In genomic region chr19:55005684-55006488, GRCh38 we compare ENCODE assay signal across 9 cellular contexts. TPM values are rescaled to one million over a fixed set of nuclear protein-coding genes. Genes with fewer than 3 reads are reported as not detected.
DNase-seq lines count a peak whose midpoint lies in the region; ATAC-seq and TF ChIP-seq lines count a peak whose summit lies in the region.
"Had no signal": no experiment of that assay in that cellular context is flagged by ENCODE, and none has a peak within 500 bp of the region (broad histone marks: within the 10 kb centered on the region; RNA-seq: fewer than 3 reads in every experiment).

No MANE protein-coding gene starts in this region.

- H3K36me3 ChIP-seq in Peyer's patch (no peaks in the 10 kb centered on the region), sigmoid colon (no peaks in the 10 kb centered on the region)

- intact Hi-C loops in Right ventricle myocardium superior (cut with DNase I) (no loop called here), sigmoid colon (cut with DNase I) (no loop called here), posterior vena cava (cut with DNase I) (no loop called here)

- H3K9me3 ChIP-seq in Peyer's patch (no peaks in the 10 kb centered on the region), sigmoid colon (no peaks in the 10 kb centered on the region)

- H3K4me3 ChIP-seq in GM12864 (ENCODE audit: low read depth, low read length) (no peak overlapping the region), Peyer's patch (peak overlapping the region; percentile 20 to 49 (median 26)), sigmoid colon (peak overlapping the region in 3 of 4 donors; percentile 26 to 40 (median 33))

- H3K27me3 ChIP-seq in Peyer's patch, result no peaks in the 10 kb centered on the region
- H3K27me3 ChIP-seq in sigmoid colon, result peaks cover 0 to 7% (median 0%) of the 10 kb centered on the region in 3 donors

- H3K27ac ChIP-seq in Peyer's patch (peak overlapping the region in 2 of 4 donors; percentile 13 to 55), sigmoid colon (no peak overlapping the region)
- H3K27ac ChIP-seq: VCaP had no signal

- H3K4me1 ChIP-seq in Peyer's patch (no peaks in the 10 kb centered on the region), sigmoid colon (no peaks in the 10 kb centered on the region)

- DNase-seq in GM12864 (ENCODE audit: low read depth), result peak; percentile 49
- peak in 2 of 3 donors; percentile 40 to 55 for DNase-seq in Peyer's patch
- peak; percentile 46 to 55 for DNase-seq in activated T-cell treated with anti-CD3 and anti-CD28 coated beads, Interleukin-2, amount 50 U/mL, for 48 hours
- no peak for DNase-seq in Right ventricle myocardium superior
- DNase-seq in sigmoid colon, result no peak
- DNase-seq in posterior vena cava (ENCODE audit: low spot score), result no peak

- no peak for TF ChIP-seq EP300 in sigmoid colon (IDR thresholded peaks at IDR 0.05)

- WGBS in sigmoid colon, 2 donors, result 68 to 79% methylated on average over 10 of the region's 10 CpGs

- ATAC-seq in HG03520 (IDR thresholded peaks at IDR 0.05; ENCODE audit: unreplicated experiment), result peak; percentile 63
- peak; percentile 56 for ATAC-seq in Right ventricle myocardium superior (ENCODE audit: poor library complexity)
- ATAC-seq in HG02759 (IDR thresholded peaks at IDR 0.05; ENCODE audit: unreplicated experiment), result no peak

- no peak for TF ChIP-seq POLR2A in Peyer's patch (IDR thresholded peaks at IDR 0.05)
- no peak for TF ChIP-seq POLR2A in sigmoid colon (IDR thresholded peaks at IDR 0.05)

- no peak for TF ChIP-seq CTCF in GM12864 (IDR thresholded peaks at IDR 0.05; ENCODE audit: low read depth, low read length, missing control alignments)
- TF ChIP-seq CTCF in Peyer's patch (IDR thresholded peaks at IDR 0.05), result no peak
- no peak for TF ChIP-seq CTCF in sigmoid colon (IDR thresholded peaks at IDR 0.05)

RNA-seq across cellular contexts. Expression of gene GP6, which starts 32.2 kb away (rescaled TPM):
- total RNA-seq in Peyer's patch, result under 1 TPM in 1 of 4 donors, not detected in 3; 0.57 TPM
- total RNA-seq in Right ventricle myocardium superior, result 0.48 TPM
- total RNA-seq in sigmoid colon, result 1 to 10 TPM in 1 of 4 donors, under 1 TPM in 2, not detected in 1; 0.16 to 1.2 (median 0.83) TPM
- polyA plus RNA-seq in sigmoid colon, result under 1 TPM in 1 of 3 donors, not detected in 2; 0.28 TPM
- under 1 TPM in 1 of 2 donors, not detected in 1; 0.19 TPM for total RNA-seq in posterior vena cava

RNA-seq across cellular contexts. Expression of gene NLRP2, which starts 39.7 kb away (rescaled TPM):
- total RNA-seq in Peyer's patch, result 10 to 100 TPM in 2 of 4 donors, 1 to 10 TPM in 2; 9.2 to 24.9 (median 11.6) TPM
- total RNA-seq in Right ventricle myocardium superior, result 0.78 TPM
- total RNA-seq in sigmoid colon, result 1 to 10 TPM in 1 of 4 donors, under 1 TPM in 2, not detected in 1; 0.36 to 1.8 (median 0.55) TPM
- 1 to 10 TPM; 3.9 to 9.7 (median 5.4) TPM for polyA plus RNA-seq in sigmoid colon
- total RNA-seq in posterior vena cava, result 1 to 10 TPM in 1 of 2 donors, under 1 TPM in 1; 0.29 to 3.0 TPM

RNA-seq across cellular contexts. Expression of gene RDH13, which starts 57.1 kb away (rescaled TPM):
- total RNA-seq in Peyer's patch (10 to 100 TPM; 21.5 to 84.2 (median 49.0) TPM), Right ventricle myocardium superior (45.6 TPM), sigmoid colon (10 to 100 TPM in 2 of 4 donors, 1 to 10 TPM in 2; 6.9 to 12.1 (median 9.9) TPM), posterior vena cava (1 to 10 TPM; 7.8 to 8.1 TPM)
- polyA plus RNA-seq in sigmoid colon, result 10 to 100 TPM in 2 of 3 donors, 1 to 10 TPM in 1; 9.6 to 41.0 (median 24.3) TPM

RNA-seq across cellular contexts. Expression of gene NLRP7, which starts 58.6 kb away (rescaled TPM):
- total RNA-seq in Peyer's patch (not detected), Right ventricle myocardium superior (not detected), sigmoid colon (not detected), posterior vena cava (not detected)
- polyA plus RNA-seq in sigmoid colon, result under 1 TPM in 1 of 3 donors, not detected in 2; 0.07 TPM

Comparison
In these comparisons a context has a peak if more than half of its experiments do, and no peak if none do; other contexts are left out.
1. DNase-seq: peak in GM12864 (single experiment), Peyer's patch (2 of 3) and activated T-cell treated with anti-CD3 and anti-CD28 coated beads, Interleukin-2, amount 50 U/mL, for 48 hours (2 of 2); none in Right ventricle myocardium superior (single experiment), sigmoid colon (single experiment) and posterior vena cava (single experiment).